In the genomic region with DNA sequence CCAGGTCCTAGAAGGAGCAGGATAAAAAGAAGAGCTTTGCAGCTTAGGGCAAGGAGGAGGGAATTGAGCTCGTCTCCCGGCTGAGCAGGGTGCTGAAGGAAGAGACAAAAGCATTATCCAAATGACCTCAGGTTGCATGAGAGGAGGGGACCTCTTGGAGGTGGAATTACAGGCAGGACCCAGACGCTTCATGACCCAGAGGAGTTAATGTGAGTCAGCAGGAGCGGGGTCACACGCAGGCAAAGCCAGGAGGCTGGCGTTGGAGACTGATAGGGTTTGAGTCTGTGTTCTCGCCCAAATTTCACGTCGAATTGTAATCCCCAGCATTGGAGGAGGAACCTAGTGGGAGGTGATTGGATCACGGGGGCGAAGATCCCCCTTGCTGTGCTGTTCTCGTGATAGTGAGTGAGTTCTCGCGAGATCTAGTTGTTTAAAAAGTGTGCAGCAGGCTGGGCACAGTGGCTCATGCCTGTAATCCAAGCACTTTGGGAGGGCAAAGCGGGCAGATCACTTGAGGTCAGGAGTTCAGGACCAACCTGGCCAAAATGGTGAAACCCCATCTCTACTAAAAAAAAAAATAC, we compare ENCODE assay signal across 14 cellular contexts.
"Had no signal": no experiment of that assay in that cellular context is flagged by ENCODE, and none has a peak within 500 bp of the region (broad histone marks: within the 10 kb centered on the region; RNA-seq: fewer than 3 reads in every experiment).

No MANE protein-coding gene starts in this region.

- H3K4me1 ChIP-seq: ascending aorta, breast epithelium, stomach, upper lobe of right lung had no signal

- H3K4me3 ChIP-seq: ascending aorta, breast epithelium, stomach, thoracic aorta, upper lobe of right lung had no signal

- H3K27ac ChIP-seq: ascending aorta, breast epithelium, stomach, thoracic aorta, upper lobe of right lung had no signal

- H3K27ac Mint-ChIP-seq: activated naive CD4-positive, alpha-beta T cell treated with anti-CD3 and anti-CD28 coated beads, Interleukin-2, amount 10 ng/mL, durations not matched to agents 7 days and 5 days; activated T-helper 17 cell treated with anti-CD3 and anti-CD28 coated beads, Interleukin-2, amount 50 U/mL, for 72 hours; dendritic cell treated with granulocyte-macrophage colony-stimulating factor and Interleukin-4, amounts not matched to agents 40 ng/mL and 50 ng/mL, for 4 days; T-helper 2 cell treated with Interferon-gamma antibody and Interleukin-4, amounts not matched to agents 5 μg/mL and 100 μg/mL, for 36 hours had no signal

- H3K4me3 Mint-ChIP-seq: activated naive CD4-positive, alpha-beta T cell treated with anti-CD3 and anti-CD28 coated beads, Interleukin-2, amount 10 ng/mL, durations not matched to agents 7 days and 5 days; activated T-helper 17 cell treated with anti-CD3 and anti-CD28 coated beads, Interleukin-2, amount 50 U/mL, for 72 hours; dendritic cell treated with granulocyte-macrophage colony-stimulating factor and Interleukin-4, amounts not matched to agents 40 ng/mL and 50 ng/mL, for 4 days; T-helper 2 cell treated with Interferon-gamma antibody and Interleukin-4, amounts not matched to agents 5 μg/mL and 100 μg/mL, for 36 hours had no signal

- H3K9me3 ChIP-seq: ascending aorta, breast epithelium, stomach, thoracic aorta, upper lobe of right lung had no signal

- H3K27me3 ChIP-seq: ascending aorta, breast epithelium, upper lobe of right lung had no signal

- H3K9me3 Mint-ChIP-seq: activated T-helper 17 cell treated with anti-CD3 and anti-CD28 coated beads, Interleukin-2, amount 50 U/mL, for 72 hours; dendritic cell treated with granulocyte-macrophage colony-stimulating factor and Interleukin-4, amounts not matched to agents 40 ng/mL and 50 ng/mL, for 4 days had no signal

- H3K27me3 Mint-ChIP-seq: activated naive CD4-positive, alpha-beta T cell treated with anti-CD3 and anti-CD28 coated beads, Interleukin-2, amount 10 ng/mL, durations not matched to agents 7 days and 5 days; activated T-helper 17 cell treated with anti-CD3 and anti-CD28 coated beads, Interleukin-2, amount 50 U/mL, for 72 hours had no signal

- H3K36me3 Mint-ChIP-seq: activated naive CD4-positive, alpha-beta T cell treated with anti-CD3 and anti-CD28 coated beads, Interleukin-2, amount 10 ng/mL, durations not matched to agents 7 days and 5 days had no signal

- DNase-seq: activated CD4-positive, CD25-positive, alpha-beta regulatory T cell treated with anti-CD3 and anti-CD28 coated beads, Interleukin-2, amount 50 U/mL, for 72 hours; activated naive CD4-positive, alpha-beta T cell treated with anti-CD3 and anti-CD28 coated beads, Interleukin-2, amount 10 ng/mL, durations not matched to agents 7 days and 5 days; cerebellar nuclear complex; head of caudate nucleus; stimulated activated CD4-positive, alpha-beta T cell treated with anti-CD3 and anti-CD28 coated beads, Interleukin-12 subunit alpha, Interleukin-12 subunit beta, amount 100 ng/mL, for 4 hours; stimulated activated CD4-positive, alpha-beta T cell treated with anti-CD3 and anti-CD28 coated beads, Interleukin-2, amount 100 ng/mL, for 24 hours; stomach; upper lobe of right lung had no signal

- H3K36me3 ChIP-seq: ascending aorta, breast epithelium, stomach, thoracic aorta, upper lobe of right lung had no signal

- H3K4me1 Mint-ChIP-seq: activated naive CD4-positive, alpha-beta T cell treated with anti-CD3 and anti-CD28 coated beads, Interleukin-2, amount 10 ng/mL, durations not matched to agents 7 days and 5 days; activated T-helper 17 cell treated with anti-CD3 and anti-CD28 coated beads, Interleukin-2, amount 50 U/mL, for 72 hours had no signal
